ENCODE assay signal across 34 cellular contexts in the genomic region with DNA sequence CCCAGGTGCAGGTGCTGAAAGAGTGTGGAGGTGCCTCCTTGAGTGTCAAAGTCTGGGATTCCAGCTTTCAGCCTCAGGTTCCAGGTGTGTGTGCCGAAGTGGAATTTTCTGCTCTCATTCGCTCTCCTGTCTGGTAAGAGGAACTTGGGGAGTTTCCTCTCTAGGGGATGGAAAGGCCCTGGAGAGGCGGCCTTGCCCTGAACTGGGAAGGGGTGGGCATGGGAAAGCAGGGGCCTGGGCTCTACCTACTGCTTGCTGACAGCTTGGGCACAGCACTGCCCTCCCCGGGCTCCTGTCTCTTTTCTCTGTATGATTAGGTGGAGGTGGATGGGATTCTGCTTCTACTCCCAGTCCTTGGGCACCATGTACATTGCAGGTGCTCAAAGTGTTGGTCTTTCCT.
"Had no signal": no experiment of that assay in that cellular context is flagged by ENCODE, and none has a peak within 500 bp of the region (broad histone marks: within the 10 kb centered on the region; RNA-seq: fewer than 3 reads in every experiment).

No MANE protein-coding gene starts in this region.

- H3K4me3 ChIP-seq: MG63 had no signal

- H3K9me3 ChIP-seq: MG63 had no signal

- H3K27ac ChIP-seq: KMS-11 had no signal

- H3K9ac ChIP-seq: KMS-11 had no signal

- H3K36me3 ChIP-seq: MG63 had no signal

- DNase-seq: Karpas-422, Kasumi-1, KG1, MG63, MM.1S, MV-4-11, NCI-H1048, NCI-H1092, NCI-H1092 treated with DMSO at 0.1 percent for 48 hours, NCI-H1105, NCI-H1105 treated with DMSO at 0.1 percent for 48 hours, NCI-H1417, NCI-H1417 treated with DMSO at 0.1 percent for 48 hours, NCI-H1436, NCI-H1436 treated with DMSO at 0.1 percent for 48 hours, NCI-H146, NCI-H1694, NCI-H1694 treated with DMSO at 0.1 percent for 48 hours, NCI-H187, NCI-H187 treated with DMSO at 0.1 percent for 48 hours, NCI-H1930, NCI-H2029, NCI-H2029 treated with DMSO at 0.1 percent for 48 hours, NCI-H2081, NCI-H2081 treated with DMSO at 0.1 percent for 48 hours, NCI-H2107, NCI-H2171, NCI-H2171 treated with DMSO at 0.1 percent for 48 hours, NCI-H2227 treated with DMSO at 0.1 percent for 48 hours, NCI-H226, NCI-H345, NCI-H446, NCI-H446 treated with DMSO at 0.1 percent for 48 hours had no signal
